24 cellular contexts compared by ENCODE assay signal in the genomic region with DNA sequence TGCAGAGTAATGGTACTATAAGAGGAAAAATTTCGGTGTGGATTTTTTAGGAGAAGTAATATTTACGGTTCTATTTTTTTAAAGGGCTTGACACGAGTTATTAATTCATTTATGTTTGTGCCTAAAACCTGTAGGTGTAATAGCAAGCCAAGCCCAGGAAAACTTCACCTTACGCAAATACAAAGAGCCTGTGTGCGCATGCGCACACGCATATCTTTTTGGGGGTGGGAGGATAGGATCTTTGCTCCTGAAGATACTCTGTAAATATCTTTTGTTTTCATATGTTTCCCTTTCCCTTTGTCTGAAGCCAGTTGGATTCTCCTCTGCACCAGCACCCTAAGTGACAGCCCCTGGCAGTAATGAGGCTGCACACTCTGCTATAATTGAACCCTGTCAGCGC.
"Had no signal": no experiment of that assay in that cellular context is flagged by ENCODE, and none has a peak within 500 bp of the region (broad histone marks: within the 10 kb centered on the region; RNA-seq: fewer than 3 reads in every experiment).

No MANE protein-coding gene starts in this region.

- H3K4me3 ChIP-seq: breast epithelium, hepatocyte, left ventricle myocardium inferior, ovary, prostate gland, testis had no signal

- ATAC-seq: esophagus mucosa, natural killer cell, WTC11 had no signal

- H3K27me3 ChIP-seq: breast epithelium, hepatocyte, neutrophil, ovary, testis had no signal

- H3K4me1 ChIP-seq: breast epithelium, left ventricle myocardium inferior, prostate gland, testis had no signal

- H3K27ac ChIP-seq: breast epithelium, hepatocyte, left ventricle myocardium inferior, neutrophil, ovary, prostate gland, testis had no signal

- H2AFZ ChIP-seq: hepatocyte had no signal

- H3K4me1 Mint-ChIP-seq: activated naive CD8-positive, alpha-beta T cell treated with anti-CD3 and anti-CD28 coated beads for 36 hours; central memory CD8-positive, alpha-beta T cell; natural killer cell; WTC11 had no signal

- DNase-seq: activated naive CD4-positive, alpha-beta T cell treated with Interleukin-2 at 50 U/mL for 16 hours; activated naive CD8-positive, alpha-beta T cell treated with anti-CD3 and anti-CD28 coated beads for 36 hours; activated T-cell treated with anti-CD3 and anti-CD28 coated beads, Interleukin-2, amount 50 U/mL, for 24 hours; effector memory CD4-positive, alpha-beta T cell; foreskin melanocyte; kidney glomerular epithelial cell; left ventricle myocardium inferior; mammary epithelial cell; midbrain; natural killer cell; ovary; stimulated activated CD4-positive, alpha-beta T cell treated with anti-CD3 and anti-CD28 coated beads, Interleukin-2, amount 100 ng/mL, for 48 hours; stimulated activated naive CD4-positive, alpha-beta T cell; testis had no signal

- H3K36me3 ChIP-seq: breast epithelium, left ventricle myocardium inferior, neutrophil, ovary, prostate gland had no signal

- H3K36me3 Mint-ChIP-seq: activated naive CD8-positive, alpha-beta T cell treated with anti-CD3 and anti-CD28 coated beads for 36 hours; type B pancreatic cell; WTC11 had no signal

- H3K4me3 Mint-ChIP-seq: activated naive CD8-positive, alpha-beta T cell treated with anti-CD3 and anti-CD28 coated beads for 36 hours; activated T-cell treated with anti-CD3 and anti-CD28 coated beads, Interleukin-2, amount 50 U/mL, for 24 hours; central memory CD8-positive, alpha-beta T cell; natural killer cell; T-helper 2 cell treated with Interferon-gamma antibody and Interleukin-4, amounts not matched to agents 5 μg/mL and 100 μg/mL, for 36 hours; type B pancreatic cell; WTC11 had no signal

- H3K4me2 ChIP-seq: hepatocyte had no signal

- H3K9me3 ChIP-seq: breast epithelium, left ventricle myocardium inferior, neutrophil, ovary, prostate gland, testis had no signal

- H3K27me3 Mint-ChIP-seq: activated naive CD8-positive, alpha-beta T cell treated with anti-CD3 and anti-CD28 coated beads for 36 hours; activated T-cell treated with anti-CD3 and anti-CD28 coated beads, Interleukin-2, amount 50 U/mL, for 24 hours; central memory CD8-positive, alpha-beta T cell; type B pancreatic cell had no signal

- H3K9me3 Mint-ChIP-seq: activated naive CD8-positive, alpha-beta T cell treated with anti-CD3 and anti-CD28 coated beads for 36 hours; activated T-helper 2 cell treated with anti-CD3 and anti-CD28 coated beads, Interferon-gamma antibody, Interleukin-2, Interleukin-4, amounts not matched to agents 10 μg/mL and 5 μg/mL and 100 μg/mL, durations not matched to agents 14 hours and 24 hours and 36 hours; T-helper 2 cell treated with Interferon-gamma antibody and Interleukin-4, amounts not matched to agents 5 μg/mL and 100 μg/mL, for 36 hours; type B pancreatic cell; WTC11 had no signal
